Comparison of ENCODE assay signal across 7 cellular contexts in genomic region chr6:74504941-74505340, GRCh38.
"Had no signal": no experiment of that assay in that cellular context is flagged by ENCODE, and none has a peak within 500 bp of the region (broad histone marks: within the 10 kb centered on the region; RNA-seq: fewer than 3 reads in every experiment).

No MANE protein-coding gene starts in this region.

- H3K4me3 ChIP-seq: GM23338, HAP-1, K562 had no signal

- H3K27ac Mint-ChIP-seq: GM23338, HFFc6 had no signal

- H2AFZ ChIP-seq: GM23338 had no signal

- H3K36me3 ChIP-seq: HAP-1 had no signal

- H3K9me3 ChIP-seq: HAP-1 had no signal

- H3K4me1 Mint-ChIP-seq: GM23338 had no signal

- H3K4me3 Mint-ChIP-seq: GM23338, HFFc6 had no signal

- H3K4me1 ChIP-seq: HAP-1 had no signal

- ATAC-seq: GM23338, HCT116, K562 had no signal

- H3K4me2 ChIP-seq: GM23338 had no signal

- DNase-seq: HFFc6, IMR-90, KG1 had no signal
